ENCODE assay signal across 8 cellular contexts in the genomic region with DNA sequence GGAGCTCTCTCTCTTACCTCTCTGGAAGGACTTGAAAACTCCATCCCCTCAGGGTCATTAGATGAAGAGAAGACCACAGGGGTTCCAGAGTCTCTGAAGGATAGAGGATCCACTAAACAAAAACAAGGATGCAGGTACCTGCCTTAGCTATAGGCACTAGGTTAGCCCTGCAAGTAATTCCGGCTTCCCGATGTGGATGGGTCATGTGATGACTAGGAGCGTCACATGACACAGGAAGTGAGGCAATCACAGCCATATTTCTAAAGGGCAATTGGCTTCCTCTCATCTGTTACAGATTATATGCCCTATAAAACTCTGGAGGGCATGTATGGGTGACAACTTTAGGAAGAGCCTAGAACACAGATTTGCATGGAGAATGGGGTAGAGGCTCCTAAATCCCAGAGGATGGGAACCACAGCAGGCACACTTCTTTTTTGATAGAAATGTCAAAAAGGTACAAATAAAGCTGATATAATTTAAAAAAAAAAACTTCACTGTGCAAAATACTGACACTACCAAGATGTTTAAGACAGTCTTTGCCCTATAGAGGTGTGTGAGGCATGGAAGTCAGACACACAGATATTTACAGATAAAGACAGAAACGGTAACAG. TPM values are rescaled to one million over a fixed set of nuclear protein-coding genes. Genes with fewer than 3 reads are reported as not detected.
DNase-seq lines count a peak whose midpoint lies in the region; ATAC-seq, FAIRE-seq and TF ChIP-seq lines count a peak whose summit lies in the region.

No MANE protein-coding gene starts in this region.

- peak overlapping the region; percentile 71 for H3K4me3 ChIP-seq in GM12878

- FAIRE-seq in GM12878 (lab: Jason Lieb, UNC) = no peak

- peak overlapping the region; percentile 47 for H3K27ac ChIP-seq in GM12878 (ENCODE audit: control insufficient read depth, insufficient read depth)

- H3K9me3 ChIP-seq in GM12878 (replicated peaks; ENCODE audit: control insufficient read depth, insufficient read depth, low read length) = no peaks in the 10 kb centered on the region

- 2% methylated on average over 4 of the region's 4 CpGs for WGBS in GM12878 (ENCODE audit: insufficient coverage, insufficient replicate concordance, low lambda C conversion rate, missing lambda C conversion rate)

- no peaks in the 10 kb centered on the region; a peak in 2 of 4 replicates for H3K36me3 ChIP-seq in GM12878 (ENCODE audit: control insufficient read depth in 2 of 2, insufficient read depth in 2 of 2, low read length in 1 of 2)

- no peaks in the 10 kb centered on the region for H4K20me1 ChIP-seq in GM12878 (ENCODE audit: control insufficient read depth, insufficient read depth)

- TF ChIP-seq RAD21 in GM12878 (IDR thresholded peaks at IDR 0.05; ENCODE audit: insufficient read depth, low read depth, low read length) = no peak

- POLR2A ChIA-PET in GM12878 (lab: Charles Lee) = interaction anchor here (0.6 to 2.2 kb wide), 8 partner anchors 14 to 68 kb away, joined by 3 to 13 read pairs (median 4); partner anchors contain the start of genes ENTREP3, FDPS and KRTCAP2

- peaks cover 13% of the 10 kb centered on the region for H3K79me2 ChIP-seq in GM12878 (ENCODE audit: control insufficient read depth, insufficient read depth, low read length)

- SMC1A ChIA-PET in GM12878 (lab: Charles Lee; ENCODE audit: uncharacterized antibody, unreplicated experiment) = interaction anchor here (0.7 to 1.9 kb wide), 9 partner anchors 10 to 441 kb away, joined by 3 to 7 read pairs (median 4); partner anchors contain the start of gene KRTCAP2

- intact Hi-C loops in GM12878 (cut with micrococcal nuclease; ENCODE audit: unreplicated experiment) = loop anchor here (5.0 kb wide), 1 partner anchor 34 kb away; the partner anchor contains the start of genes MTX1 and THBS3

- TF ChIP-seq CTCF in GM12878 (IDR thresholded peaks at IDR 0.05 in 2 of 3, conservative IDR thresholded peaks at IDR 0.05 in 1 of 3; ENCODE audit: control insufficient read depth in 2 of 3, extremely low read depth in 1 of 3, insufficient read depth in 1 of 3, low read depth in 3 of 3, low read length in 3 of 3) = no peak

- H3K27me3 ChIP-seq in GM12878 (replicated peaks in 1 of 2; ENCODE audit: control insufficient read depth in 2 of 2, insufficient read depth in 2 of 2, low read length in 1 of 2) = no peaks in the 10 kb centered on the region

- no peak for TF ChIP-seq POLR2A in GM12878 (IDR thresholded peaks at IDR 0.05; ENCODE audit: low read depth, low read length)

- H3K4me1 ChIP-seq in GM12878 (ENCODE audit: control insufficient read depth, insufficient read depth, low read length) = peaks cover 14% of the 10 kb centered on the region

- in situ Hi-C loops in GM12878 (cut with MboI) = no loop called here

- peak; percentile 56 for DNase-seq in activated gamma-delta T cell treated with Interleukin-2 at 50 U/mL for 16 hours
- DNase-seq in activated gamma-delta T cell (lab: John Stamatoyannopoulos, UW) = no peak
- DNase-seq in NCI-H2081 treated with DMSO at 0.1 percent for 48 hours (lab: John Stamatoyannopoulos, UW) = peak; percentile 75
- peak in 4 of 5 experiments; percentile 47 to 85 (median 59) for DNase-seq in T-helper 2 cell
- no peak for DNase-seq in GM12878 (ENCODE audit: low read depth, low spot score)
- DNase-seq in hepatic stellate cell (ENCODE audit: low spot score) = peak; percentile 80
- peak; percentile 88 for DNase-seq in putamen (ENCODE audit: low spot score)

- no TSS peak for BruUV-seq in GM12878 (replicated peaks; lab: Mats Ljungman, UMichigan)

- RAD21 ChIA-PET in GM12878 (lab: Charles Lee; ENCODE audit: unreplicated experiment) = interaction anchor here (0.7 to 2.1 kb wide), 4 partner anchors 9 to 67 kb away, joined by 3 to 10 read pairs (median 4); partner anchors contain the start of gene FDPS

- H3K4me2 ChIP-seq in GM12878 (ENCODE audit: control insufficient read depth, insufficient read depth) = peak overlapping the region; percentile 83

- no peak for TF ChIP-seq EP300 in GM12878 (IDR thresholded peaks at IDR 0.05; ENCODE audit: borderline replicate concordance in 1 of 2, control insufficient read depth in 1 of 2, low read depth in 2 of 2, low read length in 2 of 2)

- ATAC-seq in GM12878 = peak; percentile 47
- no peak for ATAC-seq in GM18517 (IDR thresholded peaks at IDR 0.05; ENCODE audit: unreplicated experiment)

- CTCF ChIA-PET in GM12878 (lab: Yijun Ruan, JAX) = interaction anchor here (0.5 to 5.5 kb wide), 13 partner anchors 10 to 617 kb away, joined by 3 to 28 read pairs (median 4); partner anchors contain the start of genes KRTCAP2, MTX1, THBS3 and TRIM46

- H3K9ac ChIP-seq in GM12878 (ENCODE audit: control insufficient read depth, insufficient read depth, low read length) = peak overlapping the region; percentile 62

- peak overlapping the region; percentile 88 for H2AFZ ChIP-seq in GM12878 (ENCODE audit: control insufficient read depth, low read depth, low read length)

RNA-seq across cellular contexts. Expression of gene ENTREP3, which starts 14.1 kb away (rescaled TPM):
- 10.8 and 12.7 TPM in 2 replicates for total RNA-seq in GM12878 (2013; cell fraction: nucleolus; rRNA removed)
- total RNA-seq in GM12878 (2014; rRNA removed) (5.0 TPM in 2 replicates), GM12878 (2014; rRNA removed; fragmentation: Illumina TruSeq; extraction: Trizol) (1.6 and 1.7 TPM in 2 replicates), GM12878 (2021) (29.5 and 31.8 TPM in 2 replicates)
- 6.8 TPM for polyA plus RNA-seq in GM12878 (2011; ENCODE audit: low read depth)
- polyA plus RNA-seq in GM12878 (2011; rRNA removed) (2.5 and 3.9 TPM in 2 replicates), GM12878 (2014; fragmentation: Illumina TruSeq; extraction: Trizol) (3.2 and 6.4 TPM in 2 replicates), GM12878 (2014; fragmentation: Nextera tagmentation; extraction: Ambion mirVana) (1 to 10 TPM; 2.5 to 3.8 TPM), GM12878 (2014; rRNA removed) (13.8 and 19.7 TPM in 2 replicates), GM12878 (2016; fragmentation: Nextera tagmentation; extraction: Ambion mirVana) (1 to 10 TPM; 2.8 to 3.7 TPM)
- 6.8 and 6.9 TPM in 2 replicates for polyA plus RNA-seq in GM12878 (2011; cell fraction: cytosol; rRNA removed)
- 20.4 and 23.2 TPM in 2 replicates for polyA plus RNA-seq in GM12878 (2011; cell fraction: nucleus; rRNA removed)
- polyA plus RNA-seq in GM12878 (2012) = 17.1 and 19.2 TPM in 2 replicates
- 2.8 and 3.9 TPM in 2 replicates for polyA minus RNA-seq in GM12878 (2011; rRNA and poly(A)+ RNA removed)
- 4.9 and 7.1 TPM in 2 replicates for polyA minus RNA-seq in GM12878 (2011; cell fraction: cytosol; rRNA and poly(A)+ RNA removed)
- 3.6 and 7.3 TPM in 2 replicates for polyA minus RNA-seq in GM12878 (2011; cell fraction: nucleus; rRNA and poly(A)+ RNA removed)

RNA-seq across cellular contexts. Expression of gene SCAMP3, which starts 21.0 kb away (rescaled TPM):
- total RNA-seq in GM12878 (2013; cell fraction: nucleolus; rRNA removed) = 23.2 and 26.9 TPM in 2 replicates
- total RNA-seq in GM12878 (2014; rRNA removed) (82.3 and 90.4 TPM in 2 replicates), GM12878 (2014; rRNA removed; fragmentation: Illumina TruSeq; extraction: Trizol) (14.2 and 17.2 TPM in 2 replicates), GM12878 (2021) (73.3 and 82.1 TPM in 2 replicates)
- polyA plus RNA-seq in GM12878 (2011; ENCODE audit: low read depth) = 60.8 TPM
- polyA plus RNA-seq in GM12878 (2011; rRNA removed) (45.8 and 93.8 TPM in 2 replicates), GM12878 (2014; fragmentation: Illumina TruSeq; extraction: Trizol) (34.0 and 50.2 TPM in 2 replicates), GM12878 (2014; fragmentation: Nextera tagmentation; extraction: Ambion mirVana) (10 to 100 TPM; 55.1 to 84.1 TPM), GM12878 (2014; rRNA removed) (133 and 143 TPM in 2 replicates), GM12878 (2016; fragmentation: Nextera tagmentation; extraction: Ambion mirVana) (100 to 1,000 TPM; 128 to 130 TPM)
- 143 and 152 TPM in 2 replicates for polyA plus RNA-seq in GM12878 (2011; cell fraction: cytosol; rRNA removed)
- polyA plus RNA-seq in GM12878 (2011; cell fraction: nucleus; rRNA removed) = 98.8 and 99.2 TPM in 2 replicates
- 58.7 and 60.7 TPM in 2 replicates for polyA plus RNA-seq in GM12878 (2012)
- 62.3 and 83.5 TPM in 2 replicates for polyA minus RNA-seq in GM12878 (2011; rRNA and poly(A)+ RNA removed)
- 33.0 and 40.9 TPM in 2 replicates for polyA minus RNA-seq in GM12878 (2011; cell fraction: cytosol; rRNA and poly(A)+ RNA removed)
- 18.5 and 24.1 TPM in 2 replicates for polyA minus RNA-seq in GM12878 (2011; cell fraction: nucleus; rRNA and poly(A)+ RNA removed)

RNA-seq across cellular contexts. Expression of gene CLK2, which starts 32.1 kb away (rescaled TPM):
- total RNA-seq in GM12878 (2013; cell fraction: nucleolus; rRNA removed) = 90.4 and 96.0 TPM in 2 replicates
- 42.3 and 45.9 TPM in 2 replicates for total RNA-seq in GM12878 (2014; rRNA removed)
- 27.2 and 29.3 TPM in 2 replicates for total RNA-seq in GM12878 (2014; rRNA removed; fragmentation: Illumina TruSeq; extraction: Trizol)
- total RNA-seq in GM12878 (2021) = 62.3 and 63.1 TPM in 2 replicates
- 25.1 TPM for polyA plus RNA-seq in GM12878 (2011; ENCODE audit: low read depth)
- 50.2 and 76.9 TPM in 2 replicates for polyA plus RNA-seq in GM12878 (2011; rRNA removed)
- 55.4 and 60.6 TPM in 2 replicates for polyA plus RNA-seq in GM12878 (2011; cell fraction: cytosol; rRNA removed)
- 687 and 698 TPM in 2 replicates for polyA plus RNA-seq in GM12878 (2011; cell fraction: nucleus; rRNA removed)
- 38.5 and 52.1 TPM in 2 replicates for polyA plus RNA-seq in GM12878 (2012)
- polyA plus RNA-seq in GM12878 (2014; fragmentation: Illumina TruSeq; extraction: Trizol) = 54.9 and 55.6 TPM in 2 replicates
- 10 to 100 TPM; 11.1 to 17.8 TPM for polyA plus RNA-seq in GM12878 (2014; fragmentation: Nextera tagmentation; extraction: Ambion mirVana)
- polyA plus RNA-seq in GM12878 (2014; rRNA removed) = 81.9 and 83.7 TPM in 2 replicates
- 10 to 100 TPM; 23.4 to 27.5 TPM for polyA plus RNA-seq in GM12878 (2016; fragmentation: Nextera tagmentation; extraction: Ambion mirVana)
- 64.9 and 65.5 TPM in 2 replicates for polyA minus RNA-seq in GM12878 (2011; rRNA and poly(A)+ RNA removed)
- 14.3 and 18.9 TPM in 2 replicates for polyA minus RNA-seq in GM12878 (2011; cell fraction: cytosol; rRNA and poly(A)+ RNA removed)
- polyA minus RNA-seq in GM12878 (2011; cell fraction: nucleus; rRNA and poly(A)+ RNA removed) = 76.3 and 124 TPM in 2 replicates

RNA-seq across cellular contexts. Expression of gene MTX1, which starts 32.7 kb away (rescaled TPM):
- 8.6 and 10.8 TPM in 2 replicates for total RNA-seq in GM12878 (2013; cell fraction: nucleolus; rRNA removed)
- total RNA-seq in GM12878 (2014; rRNA removed) (82.7 and 92.0 TPM in 2 replicates), GM12878 (2014; rRNA removed; fragmentation: Illumina TruSeq; extraction: Trizol) (34.3 and 36.3 TPM in 2 replicates), GM12878 (2021) (42.9 and 47.4 TPM in 2 replicates)
- polyA plus RNA-seq in GM12878 (2011; ENCODE audit: low read depth) = 20.2 TPM
- polyA plus RNA-seq in GM12878 (2011; rRNA removed) (23.1 and 50.9 TPM in 2 replicates), GM12878 (2014; fragmentation: Illumina TruSeq; extraction: Trizol) (17.6 and 43.8 TPM in 2 replicates), GM12878 (2014; fragmentation: Nextera tagmentation; extraction: Ambion mirVana) (10 to 100 TPM; 15.8 to 25.5 TPM), GM12878 (2014; rRNA removed) (66.8 and 78.1 TPM in 2 replicates), GM12878 (2016; fragmentation: Nextera tagmentation; extraction: Ambion mirVana) (10 to 100 TPM; 72.7 to 74.5 TPM)
- polyA plus RNA-seq in GM12878 (2011; cell fraction: cytosol; rRNA removed) = 89.6 and 98.0 TPM in 2 replicates
- 55.7 and 58.1 TPM in 2 replicates for polyA plus RNA-seq in GM12878 (2011; cell fraction: nucleus; rRNA removed)
- 35.8 and 42.8 TPM in 2 replicates for polyA plus RNA-seq in GM12878 (2012)
- 23.8 and 50.1 TPM in 2 replicates for polyA minus RNA-seq in GM12878 (2011; rRNA and poly(A)+ RNA removed)
- 25.9 and 28.2 TPM in 2 replicates for polyA minus RNA-seq in GM12878 (2011; cell fraction: cytosol; rRNA and poly(A)+ RNA removed)
- polyA minus RNA-seq in GM12878 (2011; cell fraction: nucleus; rRNA and poly(A)+ RNA removed) = 17.5 and 21.9 TPM in 2 replicates

RNA-seq across cellular contexts. Expression of gene THBS3, which starts 33.5 kb away (rescaled TPM):
- 7.2 and 7.8 TPM in 2 replicates for total RNA-seq in GM12878 (2013; cell fraction: nucleolus; rRNA removed)
- total RNA-seq in GM12878 (2014; rRNA removed) (2.8 and 3.2 TPM in 2 replicates), GM12878 (2014; rRNA removed; fragmentation: Illumina TruSeq; extraction: Trizol) (1.3 and 1.9 TPM in 2 replicates), GM12878 (2021) (3.2 and 3.8 TPM in 2 replicates)
- polyA plus RNA-seq in GM12878 (2011; ENCODE audit: low read depth) = 5.4 TPM
- polyA plus RNA-seq in GM12878 (2011; rRNA removed) (1.8 and 2.3 TPM in 2 replicates), GM12878 (2014; fragmentation: Illumina TruSeq; extraction: Trizol) (1.8 and 2.0 TPM in 2 replicates), GM12878 (2014; fragmentation: Nextera tagmentation; extraction: Ambion mirVana) (1 to 10 TPM in 1 of 2 experiments, under 1 TPM in 1; 0.66 to 1.2 TPM), GM12878 (2014; rRNA removed) (3.1 and 3.6 TPM in 2 replicates), GM12878 (2016; fragmentation: Nextera tagmentation; extraction: Ambion mirVana) (1 to 10 TPM in 1 of 2 experiments, under 1 TPM in 1; 0.88 to 2.0 TPM)
- polyA plus RNA-seq in GM12878 (2011; cell fraction: cytosol; rRNA removed) = 2.0 and 2.7 TPM in 2 replicates
- polyA plus RNA-seq in GM12878 (2011; cell fraction: nucleus; rRNA removed) = 19.0 and 24.1 TPM in 2 replicates
- polyA plus RNA-seq in GM12878 (2012) = 8.6 and 10.7 TPM in 2 replicates
- 2.8 and 2.9 TPM in 2 replicates for polyA minus RNA-seq in GM12878 (2011; rRNA and poly(A)+ RNA removed)
- 1.1 and 2.3 TPM in 2 replicates for polyA minus RNA-seq in GM12878 (2011; cell fraction: cytosol; rRNA and poly(A)+ RNA removed)
- 2.5 and 3.1 TPM in 2 replicates for polyA minus RNA-seq in GM12878 (2011; cell fraction: nucleus; rRNA and poly(A)+ RNA removed)

Comparison
In these comparisons a context has a peak if more than half of its experiments do, and no peak if none do; other contexts are left out.
1. DNase-seq: peak in activated gamma-delta T cell treated with Interleukin-2 at 50 U/mL for 16 hours (single experiment), NCI-H2081 treated with DMSO at 0.1 percent for 48 hours (single experiment), T-helper 2 cell (4 of 5), hepatic stellate cell (single experiment) and putamen (single experiment); none in activated gamma-delta T cell (single experiment) and GM12878 (single experiment).